26 cellular contexts compared by ENCODE assay signal in genomic region chr14:72782817-72783216, GRCh38.
"Had no signal": no experiment of that assay in that cellular context is flagged by ENCODE, and none has a peak within 500 bp of the region (broad histone marks: within the 10 kb centered on the region; RNA-seq: fewer than 3 reads in every experiment).

No MANE protein-coding gene starts in this region.

- H3K36me3 Mint-ChIP-seq: activated naive CD4-positive, alpha-beta T cell treated with anti-CD3 and anti-CD28 coated beads, Interleukin-2, amount 50 U/mL, for 24 hours had no signal

- H3K27me3 Mint-ChIP-seq: activated naive CD4-positive, alpha-beta T cell treated with anti-CD3 and anti-CD28 coated beads, Interleukin-2, amount 50 U/mL, for 24 hours; activated naive CD8-positive, alpha-beta T cell treated with anti-CD3 and anti-CD28 coated beads, Interleukin-2, amount 50 U/mL, for 24 hours; activated T-cell treated with anti-CD3 and anti-CD28 coated beads, Interleukin-2, amount 50 U/mL, for 24 hours; activated T-helper 17 cell treated with anti-CD3 and anti-CD28 coated beads, Interleukin-2, amount 50 U/mL, for 72 hours; natural killer cell treated with Interleukin-12 subunit alpha and Interleukin-12 subunit beta and Interleukin-15 and Interleukin-18, amount 100 ng/mL, for 72 hours had no signal

- H3K27ac Mint-ChIP-seq: activated naive CD4-positive, alpha-beta T cell treated with anti-CD3 and anti-CD28 coated beads, Interleukin-2, amount 50 U/mL, for 24 hours; activated naive CD8-positive, alpha-beta T cell treated with anti-CD3 and anti-CD28 coated beads, Interleukin-2, amount 50 U/mL, for 24 hours; activated T-cell treated with anti-CD3 and anti-CD28 coated beads, Interleukin-2, amount 50 U/mL, for 24 hours; activated T-helper 17 cell treated with anti-CD3 and anti-CD28 coated beads, Interleukin-2, amount 50 U/mL, for 72 hours; natural killer cell treated with Interleukin-12 subunit alpha and Interleukin-12 subunit beta and Interleukin-15 and Interleukin-18, amount 100 ng/mL, for 72 hours had no signal

- H3K79me2 ChIP-seq: hepatocyte had no signal

- H3K4me1 Mint-ChIP-seq: activated naive CD4-positive, alpha-beta T cell treated with anti-CD3 and anti-CD28 coated beads, Interleukin-2, amount 50 U/mL, for 24 hours; activated naive CD8-positive, alpha-beta T cell treated with anti-CD3 and anti-CD28 coated beads, Interleukin-2, amount 50 U/mL, for 24 hours; activated T-helper 17 cell treated with anti-CD3 and anti-CD28 coated beads, Interleukin-2, amount 50 U/mL, for 72 hours; central memory CD8-positive, alpha-beta T cell had no signal

- H3K36me3 ChIP-seq: gastroesophageal sphincter, lower lobe of right lung, right lobe of liver, transverse colon had no signal

- ATAC-seq: activated naive CD8-positive, alpha-beta T cell treated with anti-CD3 and anti-CD28 coated beads, Interleukin-2, amount 50 U/mL, for 24 hours; activated T-helper 17 cell treated with anti-CD3 and anti-CD28 coated beads, Interleukin-2, amount 50 U/mL, for 72 hours; gastroesophageal sphincter; left colon; lower lobe of right lung; natural killer cell treated with Interleukin-12 subunit alpha and Interleukin-12 subunit beta and Interleukin-15 and Interleukin-18, amount 100 ng/mL, for 72 hours; right lobe of liver; stimulated activated naive CD8-positive, alpha-beta T cell treated with anti-CD3 and anti-CD28 coated beads, Interleukin-15, Interleukin-2, amounts not matched to agents 100 U/mL and 50 U/mL, for 24 hours had no signal

- H3K4me1 ChIP-seq: lower lobe of right lung, testis, transverse colon had no signal

- H3K4me3 Mint-ChIP-seq: activated naive CD4-positive, alpha-beta T cell treated with anti-CD3 and anti-CD28 coated beads, Interleukin-2, amount 50 U/mL, for 24 hours; activated naive CD8-positive, alpha-beta T cell treated with anti-CD3 and anti-CD28 coated beads, Interleukin-2, amount 50 U/mL, for 24 hours; activated T-cell treated with anti-CD3 and anti-CD28 coated beads, Interleukin-2, amount 50 U/mL, for 24 hours; activated T-helper 17 cell treated with anti-CD3 and anti-CD28 coated beads, Interleukin-2, amount 50 U/mL, for 72 hours; central memory CD8-positive, alpha-beta T cell; natural killer cell treated with Interleukin-12 subunit alpha and Interleukin-12 subunit beta and Interleukin-15 and Interleukin-18, amount 100 ng/mL, for 72 hours had no signal

- DNase-seq: activated CD4-positive, alpha-beta T cell treated with anti-CD3 and anti-CD28 coated beads for 4 hours; activated CD4-positive, alpha-beta T cell treated with anti-CD3 and anti-CD28 coated beads, Interleukin-2, amount 50 U/mL, for 4 hours; activated CD4-positive, CD25-positive, alpha-beta regulatory T cell; activated gamma-delta T cell treated with Interleukin-2 at 50 U/mL for 16 hours; activated naive CD8-positive, alpha-beta T cell treated with anti-CD3 and anti-CD28 coated beads, Interleukin-2, amount 50 U/mL, for 24 hours; activated T-cell treated with anti-CD3 and anti-CD28 coated beads, Interleukin-2, amount 50 U/mL, for 24 hours; dermis blood vessel endothelial cell; effector CD8-positive, alpha-beta T cell; left colon; lower lobe of right lung; midbrain; posterior cingulate gyrus; right lobe of liver; stimulated activated CD4-positive, alpha-beta T cell treated with anti-CD3 and anti-CD28 coated beads, Interleukin-12 subunit alpha, Interleukin-12 subunit beta, amount 100 ng/mL, for 4 hours; stimulated activated CD4-positive, alpha-beta T cell treated with anti-CD3 and anti-CD28 coated beads, Interleukin-4, amount 100 ng/mL, for 1 hour; stimulated activated naive CD8-positive, alpha-beta T cell treated with anti-CD3 and anti-CD28 coated beads, Interleukin-15, Interleukin-2, amounts not matched to agents 100 U/mL and 50 U/mL, for 24 hours; testis; transverse colon had no signal

- H3K9me3 Mint-ChIP-seq: activated naive CD4-positive, alpha-beta T cell treated with anti-CD3 and anti-CD28 coated beads, Interleukin-2, amount 50 U/mL, for 24 hours; activated T-cell treated with anti-CD3 and anti-CD28 coated beads, Interleukin-2, amount 50 U/mL, for 24 hours; central memory CD8-positive, alpha-beta T cell; natural killer cell treated with Interleukin-12 subunit alpha and Interleukin-12 subunit beta and Interleukin-15 and Interleukin-18, amount 100 ng/mL, for 72 hours had no signal

- H3K27me3 ChIP-seq: gastroesophageal sphincter, hepatocyte, right lobe of liver, testis, transverse colon had no signal

- H3K4me3 ChIP-seq: gastroesophageal sphincter, hepatocyte, lower lobe of right lung, right lobe of liver, SK-N-MC, testis, transverse colon had no signal

- H3K27ac ChIP-seq: epithelial cell of prostate, gastroesophageal sphincter, lower lobe of right lung, right lobe of liver, SK-N-MC, testis, transverse colon had no signal
